In the genomic region with DNA sequence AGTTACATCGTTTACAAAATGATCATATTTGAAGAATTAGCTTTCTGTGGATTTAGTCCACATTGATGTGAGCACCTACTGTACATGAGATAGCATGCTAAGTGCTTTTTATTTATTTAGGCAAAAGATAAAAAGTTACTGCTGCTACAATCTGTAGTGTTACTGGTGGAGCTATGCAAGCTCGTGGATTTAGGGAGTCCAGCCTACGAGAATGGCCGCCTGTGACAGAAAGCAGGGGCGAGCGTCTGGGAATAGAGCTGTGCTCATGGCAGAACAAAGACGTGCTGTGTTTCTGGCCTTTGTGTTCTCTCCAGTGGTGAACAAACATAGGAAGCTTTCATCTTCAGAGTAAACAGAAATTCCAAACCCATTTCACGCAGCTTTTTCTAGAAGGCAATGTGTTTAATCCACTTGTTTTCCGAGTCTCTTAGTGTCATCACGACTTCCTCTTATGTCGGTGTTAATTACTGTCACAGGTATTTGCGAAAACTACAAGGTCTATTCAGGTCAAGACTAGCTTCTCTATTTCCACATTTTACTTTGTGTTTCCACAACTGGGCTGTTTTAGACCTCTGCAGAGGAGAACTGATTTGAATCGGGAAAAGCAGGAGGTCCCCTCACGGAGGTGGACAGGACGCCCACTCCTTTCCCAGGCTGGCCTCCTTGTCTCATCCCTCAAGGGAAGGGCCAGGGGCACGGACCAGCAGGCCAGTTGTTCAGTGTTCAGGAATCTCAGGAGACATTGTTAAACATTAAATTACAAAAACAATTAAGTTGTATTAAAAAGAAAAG, we compare ENCODE assay signal across 1 cellular context.
TF ChIP-seq lines count a peak whose summit lies in the region.

No MANE protein-coding gene starts in this region.

TF ChIP-seq in HepG2, 621 proteins besides CTCF, POLR2A, EP300 and RAD21 (continued from another document and continues in another):
- TF ChIP-seq, protein P1, sequence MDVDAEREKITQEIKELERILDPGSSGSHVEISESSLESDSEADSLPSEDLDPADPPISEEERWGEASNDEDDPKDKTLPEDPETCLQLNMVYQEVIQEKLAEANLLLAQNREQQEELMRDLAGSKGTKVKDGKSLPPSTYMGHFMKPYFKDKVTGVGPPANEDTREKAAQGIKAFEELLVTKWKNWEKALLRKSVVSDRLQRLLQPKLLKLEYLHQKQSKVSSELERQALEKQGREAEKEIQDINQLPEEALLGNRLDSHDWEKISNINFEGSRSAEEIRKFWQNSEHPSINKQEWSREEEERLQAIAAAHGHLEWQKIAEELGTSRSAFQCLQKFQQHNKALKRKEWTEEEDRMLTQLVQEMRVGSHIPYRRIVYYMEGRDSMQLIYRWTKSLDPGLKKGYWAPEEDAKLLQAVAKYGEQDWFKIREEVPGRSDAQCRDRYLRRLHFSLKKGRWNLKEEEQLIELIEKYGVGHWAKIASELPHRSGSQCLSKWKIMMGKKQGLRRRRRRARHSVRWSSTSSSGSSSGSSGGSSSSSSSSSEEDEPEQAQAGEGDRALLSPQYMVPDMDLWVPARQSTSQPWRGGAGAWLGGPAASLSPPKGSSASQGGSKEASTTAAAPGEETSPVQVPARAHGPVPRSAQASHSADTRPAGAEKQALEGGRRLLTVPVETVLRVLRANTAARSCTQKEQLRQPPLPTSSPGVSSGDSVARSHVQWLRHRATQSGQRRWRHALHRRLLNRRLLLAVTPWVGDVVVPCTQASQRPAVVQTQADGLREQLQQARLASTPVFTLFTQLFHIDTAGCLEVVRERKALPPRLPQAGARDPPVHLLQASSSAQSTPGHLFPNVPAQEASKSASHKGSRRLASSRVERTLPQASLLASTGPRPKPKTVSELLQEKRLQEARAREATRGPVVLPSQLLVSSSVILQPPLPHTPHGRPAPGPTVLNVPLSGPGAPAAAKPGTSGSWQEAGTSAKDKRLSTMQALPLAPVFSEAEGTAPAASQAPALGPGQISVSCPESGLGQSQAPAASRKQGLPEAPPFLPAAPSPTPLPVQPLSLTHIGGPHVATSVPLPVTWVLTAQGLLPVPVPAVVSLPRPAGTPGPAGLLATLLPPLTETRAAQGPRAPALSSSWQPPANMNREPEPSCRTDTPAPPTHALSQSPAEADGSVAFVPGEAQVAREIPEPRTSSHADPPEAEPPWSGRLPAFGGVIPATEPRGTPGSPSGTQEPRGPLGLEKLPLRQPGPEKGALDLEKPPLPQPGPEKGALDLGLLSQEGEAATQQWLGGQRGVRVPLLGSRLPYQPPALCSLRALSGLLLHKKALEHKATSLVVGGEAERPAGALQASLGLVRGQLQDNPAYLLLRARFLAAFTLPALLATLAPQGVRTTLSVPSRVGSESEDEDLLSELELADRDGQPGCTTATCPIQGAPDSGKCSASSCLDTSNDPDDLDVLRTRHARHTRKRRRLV (CRISPR knock-in tag; IDR thresholded peaks at IDR 0.05): no peak
- TF ChIP-seq ZNF510 (CRISPR knock-in tag; IDR thresholded peaks at IDR 0.05; ENCODE audit: low read depth) (0 out of 2 replicates have a peak, but pooled peaks have one; percentile 81), ZNF670 (CRISPR knock-in tag; IDR thresholded peaks at IDR 0.05; ENCODE audit: borderline replicate concordance) (0 out of 2 replicates have a peak, but pooled peaks have one; percentile 54), ZNF678 (CRISPR knock-in tag; IDR thresholded peaks at IDR 0.05) (no peak), FOXO1 (CRISPR knock-in tag; IDR thresholded peaks at IDR 0.05) (peak; percentile 88), ZNF567 (CRISPR knock-in tag; IDR thresholded peaks at IDR 0.05; ENCODE audit: borderline replicate concordance) (0 out of 2 replicates have a peak, but pooled peaks have one; percentile 50), NFIC (IDR thresholded peaks at IDR 0.05; ENCODE audit: low read length) (peak; percentile 85), ZNF143 (CRISPR knock-in tag; IDR thresholded peaks at IDR 0.05) (no peak), ZNF749 (CRISPR knock-in tag; IDR thresholded peaks at IDR 0.05; ENCODE audit: borderline replicate concordance) (0 out of 2 replicates have a peak, but pooled peaks have one; percentile 45), NCOA1 (CRISPR knock-in tag; IDR thresholded peaks at IDR 0.05) (no peak), ZNF142 (CRISPR knock-in tag; IDR thresholded peaks at IDR 0.05) (no peak), ARNT2 (CRISPR knock-in tag; IDR thresholded peaks at IDR 0.05; ENCODE audit: low read depth) (no peak), ZNF256 (CRISPR knock-in tag; conservative IDR thresholded peaks at IDR 0.05) (no peak), NR3C1 (CRISPR knock-in tag; IDR thresholded peaks at IDR 0.05) (no peak), ZNF720 (CRISPR knock-in tag; IDR thresholded peaks at IDR 0.05) (no peak), HMGXB4 (CRISPR knock-in tag; IDR thresholded peaks at IDR 0.05; ENCODE audit: borderline replicate concordance in 1 of 2, low read depth in 1 of 2) (0 out of 4 replicates have a peak, but pooled peaks have one; percentile 23 to 49), DMAP1 (CRISPR knock-in tag; IDR thresholded peaks at IDR 0.05) (peak; percentile 65; the same call in 1 of the 2 replicates)
- TF ChIP-seq, protein P2, sequence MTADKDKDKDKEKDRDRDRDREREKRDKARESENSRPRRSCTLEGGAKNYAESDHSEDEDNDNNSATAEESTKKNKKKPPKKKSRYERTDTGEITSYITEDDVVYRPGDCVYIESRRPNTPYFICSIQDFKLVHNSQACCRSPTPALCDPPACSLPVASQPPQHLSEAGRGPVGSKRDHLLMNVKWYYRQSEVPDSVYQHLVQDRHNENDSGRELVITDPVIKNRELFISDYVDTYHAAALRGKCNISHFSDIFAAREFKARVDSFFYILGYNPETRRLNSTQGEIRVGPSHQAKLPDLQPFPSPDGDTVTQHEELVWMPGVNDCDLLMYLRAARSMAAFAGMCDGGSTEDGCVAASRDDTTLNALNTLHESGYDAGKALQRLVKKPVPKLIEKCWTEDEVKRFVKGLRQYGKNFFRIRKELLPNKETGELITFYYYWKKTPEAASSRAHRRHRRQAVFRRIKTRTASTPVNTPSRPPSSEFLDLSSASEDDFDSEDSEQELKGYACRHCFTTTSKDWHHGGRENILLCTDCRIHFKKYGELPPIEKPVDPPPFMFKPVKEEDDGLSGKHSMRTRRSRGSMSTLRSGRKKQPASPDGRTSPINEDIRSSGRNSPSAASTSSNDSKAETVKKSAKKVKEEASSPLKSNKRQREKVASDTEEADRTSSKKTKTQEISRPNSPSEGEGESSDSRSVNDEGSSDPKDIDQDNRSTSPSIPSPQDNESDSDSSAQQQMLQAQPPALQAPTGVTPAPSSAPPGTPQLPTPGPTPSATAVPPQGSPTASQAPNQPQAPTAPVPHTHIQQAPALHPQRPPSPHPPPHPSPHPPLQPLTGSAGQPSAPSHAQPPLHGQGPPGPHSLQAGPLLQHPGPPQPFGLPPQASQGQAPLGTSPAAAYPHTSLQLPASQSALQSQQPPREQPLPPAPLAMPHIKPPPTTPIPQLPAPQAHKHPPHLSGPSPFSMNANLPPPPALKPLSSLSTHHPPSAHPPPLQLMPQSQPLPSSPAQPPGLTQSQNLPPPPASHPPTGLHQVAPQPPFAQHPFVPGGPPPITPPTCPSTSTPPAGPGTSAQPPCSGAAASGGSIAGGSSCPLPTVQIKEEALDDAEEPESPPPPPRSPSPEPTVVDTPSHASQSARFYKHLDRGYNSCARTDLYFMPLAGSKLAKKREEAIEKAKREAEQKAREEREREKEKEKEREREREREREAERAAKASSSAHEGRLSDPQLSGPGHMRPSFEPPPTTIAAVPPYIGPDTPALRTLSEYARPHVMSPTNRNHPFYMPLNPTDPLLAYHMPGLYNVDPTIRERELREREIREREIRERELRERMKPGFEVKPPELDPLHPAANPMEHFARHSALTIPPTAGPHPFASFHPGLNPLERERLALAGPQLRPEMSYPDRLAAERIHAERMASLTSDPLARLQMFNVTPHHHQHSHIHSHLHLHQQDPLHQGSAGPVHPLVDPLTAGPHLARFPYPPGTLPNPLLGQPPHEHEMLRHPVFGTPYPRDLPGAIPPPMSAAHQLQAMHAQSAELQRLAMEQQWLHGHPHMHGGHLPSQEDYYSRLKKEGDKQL (CRISPR knock-in tag; IDR thresholded peaks at IDR 0.05; ENCODE audit: low read depth): peak; percentile 87; the same call in 1 of the 2 replicates
- TF ChIP-seq, protein P3, sequence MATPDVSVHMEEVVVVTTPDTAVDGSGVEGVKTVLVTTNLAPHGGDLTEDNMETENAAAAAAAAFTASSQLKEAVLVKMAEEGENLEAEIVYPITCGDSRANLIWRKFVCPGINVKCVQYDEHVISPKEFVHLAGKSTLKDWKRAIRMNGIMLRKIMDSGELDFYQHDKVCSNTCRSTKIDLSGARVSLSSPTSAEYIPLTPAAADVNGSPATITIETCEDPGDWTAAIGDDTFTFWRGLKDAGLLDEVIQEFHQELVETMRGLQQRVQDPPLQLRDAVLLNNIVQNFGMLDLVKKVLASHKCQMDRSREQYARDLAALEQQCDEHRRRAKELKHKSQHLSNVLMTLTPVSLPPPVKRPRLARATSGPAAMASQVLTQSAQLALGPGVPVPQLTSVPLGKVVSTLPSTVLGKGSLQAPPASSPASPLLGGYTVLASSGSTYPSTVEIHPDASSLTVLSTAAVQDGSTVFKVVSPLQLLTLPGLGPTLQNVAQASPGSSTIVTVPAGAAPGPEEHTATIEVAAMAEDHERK (CRISPR knock-in tag; IDR thresholded peaks at IDR 0.05; ENCODE audit: low read depth): no peak
- TF ChIP-seq, protein P4, sequence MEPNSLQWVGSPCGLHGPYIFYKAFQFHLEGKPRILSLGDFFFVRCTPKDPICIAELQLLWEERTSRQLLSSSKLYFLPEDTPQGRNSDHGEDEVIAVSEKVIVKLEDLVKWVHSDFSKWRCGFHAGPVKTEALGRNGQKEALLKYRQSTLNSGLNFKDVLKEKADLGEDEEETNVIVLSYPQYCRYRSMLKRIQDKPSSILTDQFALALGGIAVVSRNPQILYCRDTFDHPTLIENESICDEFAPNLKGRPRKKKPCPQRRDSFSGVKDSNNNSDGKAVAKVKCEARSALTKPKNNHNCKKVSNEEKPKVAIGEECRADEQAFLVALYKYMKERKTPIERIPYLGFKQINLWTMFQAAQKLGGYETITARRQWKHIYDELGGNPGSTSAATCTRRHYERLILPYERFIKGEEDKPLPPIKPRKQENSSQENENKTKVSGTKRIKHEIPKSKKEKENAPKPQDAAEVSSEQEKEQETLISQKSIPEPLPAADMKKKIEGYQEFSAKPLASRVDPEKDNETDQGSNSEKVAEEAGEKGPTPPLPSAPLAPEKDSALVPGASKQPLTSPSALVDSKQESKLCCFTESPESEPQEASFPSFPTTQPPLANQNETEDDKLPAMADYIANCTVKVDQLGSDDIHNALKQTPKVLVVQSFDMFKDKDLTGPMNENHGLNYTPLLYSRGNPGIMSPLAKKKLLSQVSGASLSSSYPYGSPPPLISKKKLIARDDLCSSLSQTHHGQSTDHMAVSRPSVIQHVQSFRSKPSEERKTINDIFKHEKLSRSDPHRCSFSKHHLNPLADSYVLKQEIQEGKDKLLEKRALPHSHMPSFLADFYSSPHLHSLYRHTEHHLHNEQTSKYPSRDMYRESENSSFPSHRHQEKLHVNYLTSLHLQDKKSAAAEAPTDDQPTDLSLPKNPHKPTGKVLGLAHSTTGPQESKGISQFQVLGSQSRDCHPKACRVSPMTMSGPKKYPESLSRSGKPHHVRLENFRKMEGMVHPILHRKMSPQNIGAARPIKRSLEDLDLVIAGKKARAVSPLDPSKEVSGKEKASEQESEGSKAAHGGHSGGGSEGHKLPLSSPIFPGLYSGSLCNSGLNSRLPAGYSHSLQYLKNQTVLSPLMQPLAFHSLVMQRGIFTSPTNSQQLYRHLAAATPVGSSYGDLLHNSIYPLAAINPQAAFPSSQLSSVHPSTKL (CRISPR knock-in tag; IDR thresholded peaks at IDR 0.05): peak; percentile 95
